ENCODE assay signal across 8 cellular contexts in genomic region chr12:30989754-30990153, GRCh38.
DNase-seq lines count a peak whose midpoint lies in the region; ATAC-seq, FAIRE-seq and TF ChIP-seq lines count a peak whose summit lies in the region.

No MANE protein-coding gene starts in this region.

- intact Hi-C loops in activated CD8-positive, alpha-beta T cell treated with anti-CD3 and anti-CD28 coated beads for 36 hours (cut with micrococcal nuclease) = loop anchor here (5.0 kb wide), 1 partner anchor 142 kb away; no protein-coding TSS in a partner anchor
- intact Hi-C loops in mucosa of descending colon (cut with DNase I, micrococcal nuclease) (no loop called here), ascending aorta (cut with DNase I) (no loop called here)

- H3K27ac ChIP-seq in ascending aorta = no peak overlapping the region

- H3K4me1 ChIP-seq in mucosa of descending colon (ENCODE audit: low read depth) = no peaks in the 10 kb centered on the region
- H3K4me1 ChIP-seq in ascending aorta = no peaks in the 10 kb centered on the region

- no peaks in the 10 kb centered on the region for H3K27me3 ChIP-seq in ascending aorta

- FAIRE-seq in GM18507 (lab: Jason Lieb, UNC) = no peak

- POLR2A ChIA-PET in activated CD8-positive, alpha-beta T cell treated with anti-CD3 and anti-CD28 coated beads for 36 hours (lab: Charles Lee) = no interaction called here

- no peaks in the 10 kb centered on the region for H3K36me3 Mint-ChIP-seq in activated CD8-positive, alpha-beta T cell treated with anti-CD3 and anti-CD28 coated beads for 36 hours (ENCODE audit: low read depth)

- no peaks in the 10 kb centered on the region for H3K4me1 Mint-ChIP-seq in activated CD8-positive, alpha-beta T cell treated with anti-CD3 and anti-CD28 coated beads for 36 hours (ENCODE audit: low read depth)

- peak; percentile 76 for ATAC-seq in activated CD8-positive, alpha-beta T cell treated with anti-CD3 and anti-CD28 coated beads for 36 hours
- peak; percentile 67 for ATAC-seq in mucosa of descending colon

- H3K27me3 Mint-ChIP-seq in activated CD8-positive, alpha-beta T cell treated with anti-CD3 and anti-CD28 coated beads for 36 hours = no peaks in the 10 kb centered on the region

- H3K36me3 ChIP-seq in mucosa of descending colon (ENCODE audit: low read depth) = no peaks in the 10 kb centered on the region
- no peaks in the 10 kb centered on the region for H3K36me3 ChIP-seq in ascending aorta

- TF ChIP-seq CTCF in AG10803 (conservative IDR thresholded peaks at IDR 0.05; ENCODE audit: low read length) (peak; percentile 40), mucosa of descending colon (IDR thresholded peaks at IDR 0.05) (no peak), ascending aorta (IDR thresholded peaks at IDR 0.05) (no peak)
- TF ChIP-seq CTCF in activated CD8-positive, alpha-beta T cell treated with anti-CD3 and anti-CD28 coated beads for 36 hours (IDR thresholded peaks at IDR 0.05) = no peak

- H3K4me3 ChIP-seq in AG10803 (ENCODE audit: low read length) = no peak overlapping the region
- no peak overlapping the region for H3K4me3 ChIP-seq in mucosa of descending colon
- H3K4me3 ChIP-seq in ascending aorta = no peak overlapping the region

- DNase-seq in AG10803 (ENCODE audit: low read depth) = no peak
- DNase-seq in GM18507 (ENCODE audit: extremely low spot score, insufficient read length, low read depth) = peak; percentile 14
- peak; percentile 68 for DNase-seq in NCI-H1092 treated with DMSO at 0.1 percent for 48 hours (lab: John Stamatoyannopoulos, UW)
- DNase-seq in activated CD8-positive, alpha-beta T cell treated with anti-CD3 and anti-CD28 coated beads for 36 hours = peak; percentile 65
- DNase-seq in mucosa of descending colon = peak in 2 of 3 donors; percentile 42 to 43
- no peak for DNase-seq in ascending aorta (ENCODE audit: low spot score in 2 of 2)
- no peak for DNase-seq in NCI-H1105 treated with DMSO at 0.1 percent for 48 hours (lab: John Stamatoyannopoulos, UW)
- DNase-seq in stimulated activated CD4-positive, alpha-beta T cell treated with anti-CD3 and anti-CD28 coated beads, Interleukin-4, amount 100 ng/mL, for 24 hours = no peak

- H3K4me3 Mint-ChIP-seq in activated CD8-positive, alpha-beta T cell treated with anti-CD3 and anti-CD28 coated beads for 36 hours = no peak overlapping the region

- CTCF ChIA-PET in activated CD8-positive, alpha-beta T cell treated with anti-CD3 and anti-CD28 coated beads for 36 hours (lab: Charles Lee) = interaction anchor here (0.6 to 3.4 kb wide), 4 partner anchors 127 to 279 kb away, joined by 3 to 23 read pairs (median 3); no protein-coding TSS in a partner anchor

- H3K9me3 Mint-ChIP-seq in activated CD8-positive, alpha-beta T cell treated with anti-CD3 and anti-CD28 coated beads for 36 hours = no peaks in the 10 kb centered on the region

- H3K9me3 ChIP-seq in mucosa of descending colon (no peaks in the 10 kb centered on the region), ascending aorta (no peaks in the 10 kb centered on the region)

- H3K27ac Mint-ChIP-seq in activated CD8-positive, alpha-beta T cell treated with anti-CD3 and anti-CD28 coated beads for 36 hours = no peak overlapping the region

Comparison
In these comparisons a context has a peak if more than half of its experiments do, and no peak if none do; other contexts are left out.
1. DNase-seq: peak in GM18507 (single experiment), NCI-H1092 treated with DMSO at 0.1 percent for 48 hours (single experiment), activated CD8-positive, alpha-beta T cell treated with anti-CD3 and anti-CD28 coated beads for 36 hours (single experiment) and mucosa of descending colon (2 of 3); none in AG10803 (single experiment), ascending aorta (0 of 2), NCI-H1105 treated with DMSO at 0.1 percent for 48 hours (single experiment) and stimulated activated CD4-positive, alpha-beta T cell treated with anti-CD3 and anti-CD28 coated beads, Interleukin-4, amount 100 ng/mL, for 24 hours (single experiment).